22 cellular contexts compared by ENCODE assay signal in genomic region chr1:53093778-53094532, GRCh38. TPM values are rescaled to one million over a fixed set of nuclear protein-coding genes. Genes with fewer than 3 reads are reported as not detected.
"Had no signal": no experiment of that assay in that cellular context is flagged by ENCODE, and none has a peak within 500 bp of the region (broad histone marks: within the 10 kb centered on the region; RNA-seq: fewer than 3 reads in every experiment).

No MANE protein-coding gene starts in this region.

- H3K36me3 ChIP-seq: breast epithelium, colonic mucosa, esophagus muscularis mucosa, gastrocnemius medialis, ovary, prostate gland, right atrium auricular region, thyroid gland had no signal

- H3K4me1 Mint-ChIP-seq: activated naive CD8-positive, alpha-beta T cell treated with anti-CD3 and anti-CD28 coated beads for 36 hours had no signal

- H3K27me3 Mint-ChIP-seq: activated naive CD8-positive, alpha-beta T cell treated with anti-CD3 and anti-CD28 coated beads for 36 hours; stimulated activated naive CD8-positive, alpha-beta T cell treated with anti-CD3 and anti-CD28 coated beads, Interleukin-15, Interleukin-2, amounts not matched to agents 100 ng/mL and 50 ng/mL, for 24 hours had no signal

- H3K27ac ChIP-seq: breast epithelium, colonic mucosa, esophagus muscularis mucosa, gastrocnemius medialis, ovary, prostate gland, right atrium auricular region, thyroid gland had no signal

- DNase-seq: activated CD4-positive, alpha-beta T cell treated with anti-CD3 and anti-CD28 coated beads, Interleukin-2, amount 50 U/mL, for 4 hours; activated CD8-positive, alpha-beta memory T cell treated with anti-CD3 and anti-CD28 coated beads for 24 hours; activated CD8-positive, alpha-beta memory T cell treated with anti-CD3 and anti-CD28 coated beads, Interleukin-2, amount 50 U/mL, for 4 hours; activated naive CD4-positive, alpha-beta T cell treated with Interleukin-2 at 50 U/mL for 16 hours; activated naive CD8-positive, alpha-beta T cell treated with anti-CD3 and anti-CD28 coated beads for 36 hours; activated T-cell treated with anti-CD3 and anti-CD28 coated beads, Interleukin-2, amount 50 U/mL, for 4 hours; amniotic stem cell; colonic mucosa; gastrocnemius medialis; hypothalamus; ovary; stimulated activated CD4-positive, alpha-beta T cell treated with anti-CD3 and anti-CD28 coated beads, Interleukin-1b, Interleukin-23, amount 100 ng/mL, for 48 hours; substantia nigra; T-helper 1 cell; thyroid gland had no signal

- H3K4me1 ChIP-seq: breast epithelium, colonic mucosa, gastrocnemius medialis, prostate gland, thyroid gland had no signal

- H3K4me3 ChIP-seq: breast epithelium, colonic mucosa, esophagus muscularis mucosa, gastrocnemius medialis, ovary, prostate gland, right atrium auricular region, thyroid gland had no signal

- ATAC-seq: activated T-cell treated with anti-CD3 and anti-CD28 coated beads, Interleukin-2, amount 50 U/mL, for 4 hours; gastrocnemius medialis had no signal

- H3K9me3 Mint-ChIP-seq: activated naive CD8-positive, alpha-beta T cell treated with anti-CD3 and anti-CD28 coated beads for 36 hours; activated T-cell treated with anti-CD3 and anti-CD28 coated beads, Interleukin-2, amount 50 U/mL, for 4 hours; stimulated activated naive CD8-positive, alpha-beta T cell treated with anti-CD3 and anti-CD28 coated beads, Interleukin-15, Interleukin-2, amounts not matched to agents 100 ng/mL and 50 ng/mL, for 24 hours had no signal

- H3K27me3 ChIP-seq: breast epithelium, colonic mucosa, esophagus muscularis mucosa, gastrocnemius medialis, ovary, right atrium auricular region, thyroid gland had no signal

- H3K27ac Mint-ChIP-seq: activated naive CD8-positive, alpha-beta T cell treated with anti-CD3 and anti-CD28 coated beads for 36 hours; stimulated activated naive CD8-positive, alpha-beta T cell treated with anti-CD3 and anti-CD28 coated beads, Interleukin-15, Interleukin-2, amounts not matched to agents 100 ng/mL and 50 ng/mL, for 24 hours had no signal

- H3K36me3 Mint-ChIP-seq: activated naive CD8-positive, alpha-beta T cell treated with anti-CD3 and anti-CD28 coated beads for 36 hours had no signal

- H3K9me3 ChIP-seq: breast epithelium, colonic mucosa, esophagus muscularis mucosa, gastrocnemius medialis, ovary, prostate gland, right atrium auricular region, thyroid gland had no signal

- H3K4me3 Mint-ChIP-seq: activated naive CD8-positive, alpha-beta T cell treated with anti-CD3 and anti-CD28 coated beads for 36 hours; activated T-cell treated with anti-CD3 and anti-CD28 coated beads, Interleukin-2, amount 50 U/mL, for 4 hours; stimulated activated naive CD8-positive, alpha-beta T cell treated with anti-CD3 and anti-CD28 coated beads, Interleukin-15, Interleukin-2, amounts not matched to agents 100 ng/mL and 50 ng/mL, for 24 hours had no signal

RNA-seq across cellular contexts. Expression of gene PODN, which starts 31.9 kb away (rescaled TPM):
- total RNA-seq: activated naive CD8-positive, alpha-beta T cell treated with anti-CD3 and anti-CD28 coated beads for 36 hours had no signal

RNA-seq across cellular contexts. Expression of gene SLC1A7, which starts 48.5 kb away (rescaled TPM):
- total RNA-seq: activated naive CD8-positive, alpha-beta T cell treated with anti-CD3 and anti-CD28 coated beads for 36 hours; activated T-cell treated with anti-CD3 and anti-CD28 coated beads, Interleukin-2, amount 50 U/mL, for 4 hours; skeletal muscle tissue had no signal
- polyA plus RNA-seq: neural cell had no signal
